ENCODE assay signal across 1 cellular context in genomic region chr2:26760991-26761390, GRCh38. TPM values are rescaled to one million over a fixed set of nuclear protein-coding genes. Genes with fewer than 3 reads are reported as not detected.
"Had no signal": no experiment of that assay in that cellular context is flagged by ENCODE, and none has a peak within 500 bp of the region (broad histone marks: within the 10 kb centered on the region; RNA-seq: fewer than 3 reads in every experiment).

No MANE protein-coding gene starts in this region.

RNA-seq across cellular contexts. Expression of gene CENPA, which starts 24.9 kb away (rescaled TPM):
- polyA plus RNA-seq: naive thymus-derived CD4-positive, alpha-beta T cell had no signal
